ENCODE assay signal across 8 cellular contexts in the genomic region with DNA sequence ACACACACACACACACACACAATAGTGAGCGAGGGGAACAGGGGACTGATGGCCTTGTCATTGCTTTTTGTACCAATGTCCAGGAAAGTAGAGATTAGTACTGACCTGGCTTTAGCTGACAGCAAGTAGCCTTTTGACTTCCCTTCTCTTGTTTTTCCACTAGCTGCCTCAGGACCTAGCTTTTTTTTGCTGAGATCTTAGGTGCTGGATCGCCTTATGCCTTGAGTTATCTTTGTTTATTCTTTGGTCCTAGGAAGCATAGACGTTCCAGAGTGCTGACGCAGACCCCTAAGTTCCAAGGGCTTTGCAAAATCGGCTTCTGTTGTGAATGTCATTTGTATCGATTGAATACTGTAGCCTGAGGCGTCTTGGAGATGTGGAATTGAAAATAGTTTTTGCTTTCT. TPM values are rescaled to one million over a fixed set of nuclear protein-coding genes. Genes with fewer than 3 reads are reported as not detected.
A peak's percentile ranks its signal among the peaks of the same experiment; 100 is the strongest.
DNase-seq lines count a peak whose midpoint lies in the region; ATAC-seq and TF ChIP-seq lines count a peak whose summit lies in the region.

A gene with protein sequence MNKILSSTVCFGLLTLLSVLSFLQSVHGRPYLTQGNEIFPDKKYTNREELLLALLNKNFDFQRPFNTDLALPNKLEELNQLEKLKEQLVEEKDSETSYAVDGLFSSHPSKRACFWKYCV (minus strand): TSS at position 218 of the 404 bp plus-strand sequence. CDS start 48,337 bp downstream, outside the sequence.

- in situ Hi-C loops in Panc1 (cut with HindIII; ENCODE audit: low pct_unique_long_range_greater_than_20kb, low sequenced_read_pairs) = no loop called here

- peaks cover 3% of the 10 kb centered on the region for H3K36me3 Mint-ChIP-seq in effector memory CD8-positive, alpha-beta T cell (ENCODE audit: insufficient read depth)

- H3K4me1 Mint-ChIP-seq in effector memory CD8-positive, alpha-beta T cell (ENCODE audit: low read depth in 2 of 2) = peaks cover 5 to 11% of the 10 kb centered on the region in 2 donors

- intact Hi-C loops in Panc1 (cut with micrococcal nuclease; ENCODE audit: unreplicated experiment) = loop anchor here (10.0 kb wide), 1 partner anchor 86 kb away; no protein-coding TSS in a partner anchor
- intact Hi-C loops in vagina (cut with DNase I) = no loop called here

- TF ChIP-seq CTCF in Panc1 (IDR thresholded peaks at IDR 0.05) (no peak), vagina (IDR thresholded peaks at IDR 0.05) (no peak)

- H3K4me1 ChIP-seq in Panc1 (ENCODE audit: control insufficient read depth, insufficient read depth, low read length) (peaks cover 46% of the 10 kb centered on the region), vagina (peaks cover 42% of the 10 kb centered on the region)

- peak within 1 kb of the TSS; percentile 71 to 81 for H3K4me3 ChIP-seq in Panc1 (ENCODE audit: low read depth in 2 of 2, low read length in 2 of 2)
- H3K4me3 ChIP-seq in vagina = peak within 1 kb of the TSS; percentile 74 to 82

- H3K9me3 ChIP-seq in Panc1 (ENCODE audit: control insufficient read depth, insufficient read depth, low read depth, low read length) (no peaks in the 10 kb centered on the region), vagina (no peaks in the 10 kb centered on the region)

- H3K27me3 ChIP-seq in Panc1 (ENCODE audit: control insufficient read depth, insufficient read depth, low read length) (no peaks in the 10 kb centered on the region), vagina (no peaks in the 10 kb centered on the region)

- peak within 1 kb of the TSS in 1 of 2 donors; percentile 93 for H3K27ac Mint-ChIP-seq in effector memory CD8-positive, alpha-beta T cell

- peaks cover 0 to 7% of the 10 kb centered on the region in 2 donors for H3K27me3 Mint-ChIP-seq in effector memory CD8-positive, alpha-beta T cell

- H3K27ac ChIP-seq in Panc1 (ENCODE audit: low read length) (peak within 1 kb of the TSS; percentile 93), vagina (peak within 1 kb of the TSS; percentile 92)

- CTCF ChIA-PET in Panc1 (lab: Charles Lee) = no interaction called here

- DNase-seq in DMS79 (lab: John Stamatoyannopoulos, UW) (peak; percentile 34), DMS79 treated with DMSO at 0.1 percent for 48 hours (lab: John Stamatoyannopoulos, UW) (no peak), Panc1 (ENCODE audit: low read depth, low spot score) (peak; percentile 52), midbrain (lab: John Stamatoyannopoulos, UW) (peak; percentile 53), vagina (ENCODE audit: extremely low spot score in 2 of 2) (no peak), OCI-M2 (lab: John Stamatoyannopoulos, UW; ENCODE audit: unreplicated experiment) (no peak)
- DNase-seq in effector memory CD8-positive, alpha-beta T cell = no peak

- no peaks in the 10 kb centered on the region for H3K9me3 Mint-ChIP-seq in effector memory CD8-positive, alpha-beta T cell

- H3K36me3 ChIP-seq in Panc1 (ENCODE audit: control insufficient read depth, insufficient read depth, low read length) = no peaks in the 10 kb centered on the region
- no peaks in the 10 kb centered on the region for H3K36me3 ChIP-seq in vagina

- POLR2A ChIA-PET in Panc1 (lab: Charles Lee) = no interaction called here

- peak within 1 kb of the TSS; percentile 41 to 67 for H3K4me3 Mint-ChIP-seq in effector memory CD8-positive, alpha-beta T cell

- ATAC-seq in Panc1 = peak; percentile 19
- no peak for ATAC-seq in effector memory CD8-positive, alpha-beta T cell (replicated peaks)
- no peak for ATAC-seq in GM21619 (IDR thresholded peaks at IDR 0.05; ENCODE audit: unreplicated experiment)

- no peak for TF ChIP-seq POLR2A in vagina (IDR thresholded peaks at IDR 0.05)

- TSS peak; percentile 75 for BruUV-seq in Panc1 (replicated peaks; lab: Mats Ljungman, UMichigan)

RNA-seq across cellular contexts. Expression of the gene that starts here (rescaled TPM):
- total RNA-seq in Panc1 (2021; ENCODE audit: unreplicated experiment) = 0.26 TPM
- not detected for polyA plus RNA-seq in Panc1 (2012; ENCODE audit: insufficient read length)
- total RNA-seq in vagina = 1.7 TPM

Comparison
In these comparisons a context has a peak if more than half of its experiments do, and no peak if none do; other contexts are left out.
1. DNase-seq: peak in DMS79 (single experiment) and midbrain (single experiment); none in DMS79 treated with DMSO at 0.1 percent for 48 hours (single experiment), effector memory CD8-positive, alpha-beta T cell (0 of 3), vagina (0 of 2) and OCI-M2 (single experiment).
2. Peak in DNase-seq, ATAC-seq, H3K4me3 ChIP-seq and H3K27ac ChIP-seq in Panc1; RNA of the gene not detected or under 1 TPM.